21 cellular contexts compared by ENCODE assay signal in genomic region chr2:142750858-142751257, GRCh38.
DNase-seq lines count a peak whose midpoint lies in the region; ATAC-seq, FAIRE-seq and TF ChIP-seq lines count a peak whose summit lies in the region.
"Had no signal": no experiment of that assay in that cellular context is flagged by ENCODE, and none has a peak within 500 bp of the region (broad histone marks: within the 10 kb centered on the region; RNA-seq: fewer than 3 reads in every experiment).

No MANE protein-coding gene starts in this region.

- CTCF ChIA-PET in HepG2 (lab: Yijun Ruan, JAX; ENCODE audit: low intra/inter-chr PET ratio, low total read pairs), result no interaction called here

- no peak overlapping the region for H3K4me2 ChIP-seq in HepG2 (ENCODE audit: low read depth, low read length)
- H3K4me2 ChIP-seq: BLaER1 treated with 17β-estradiol and CSF1 and Interleukin-3, amounts not matched to agents 10 nM and 100 nM had no signal

- H3K9me3 ChIP-seq in HepG2 (ENCODE audit: low read length), result no peaks in the 10 kb centered on the region

- no peak overlapping the region for H2AFZ ChIP-seq in HepG2 (ENCODE audit: low read length)

- H3K27me3 ChIP-seq in HepG2 (ENCODE audit: control insufficient read depth in 1 of 2, insufficient read depth in 2 of 2, low read length in 2 of 2), result no peaks in the 10 kb centered on the region
- H3K27me3 ChIP-seq: BLaER1 treated with 17β-estradiol and CSF1 and Interleukin-3, amounts not matched to agents 10 nM and 100 nM had no signal

- DNase-seq in DMS53 (lab: John Stamatoyannopoulos, UW), result peak; percentile 0
- no peak for DNase-seq in DMS53 treated with DMSO at 0.1 percent for 48 hours (lab: John Stamatoyannopoulos, UW; ENCODE audit: unreplicated experiment)
- peak; percentile 42 for DNase-seq in epithelial cell of proximal tubule (ENCODE audit: low read depth)
- peak; percentile 11 for DNase-seq in HepG2 (ENCODE audit: low spot score)
- DNase-seq in renal cortical epithelial cell (ENCODE audit: low read depth), result peak; percentile 81
- no peak for DNase-seq in cortex of kidney (lab: John Stamatoyannopoulos, UW)
- DNase-seq in stimulated activated naive CD4-positive, alpha-beta T cell (lab: John Stamatoyannopoulos, UW), result no peak
- DNase-seq in SIG-M5 treated with dmso at 0.1 percent for 504 hours (lab: John Stamatoyannopoulos, UW; ENCODE audit: unreplicated experiment), result no peak
- DNase-seq: CD8-positive, alpha-beta T cell; DMS 273 treated with DMSO at 0.1 percent for 48 hours; DMS79; GDM1; GOT3; H7; HFFc6 had no signal

- H3K36me3 ChIP-seq in HepG2 (replicated peaks in 1 of 2; ENCODE audit: control insufficient read depth in 1 of 2, insufficient read depth in 2 of 2, low read length in 2 of 2), result no peaks in the 10 kb centered on the region
- H3K36me3 ChIP-seq: BLaER1 treated with 17β-estradiol and CSF1 and Interleukin-3, amounts not matched to agents 10 nM and 100 nM had no signal

- no peak overlapping the region for H3K9ac ChIP-seq in HepG2 (ENCODE audit: insufficient read depth, low read depth, low read length)
- H3K9ac ChIP-seq: BLaER1 treated with 17β-estradiol and CSF1 and Interleukin-3, amounts not matched to agents 10 nM and 100 nM had no signal

- BruUV-seq in HepG2 (replicated peaks; lab: Mats Ljungman, UMichigan), result no TSS peak

- no peak for TF ChIP-seq RAD21 in HepG2 (CRISPR knock-in tag; IDR thresholded peaks at IDR 0.05)

- no peak overlapping the region for H3K27ac ChIP-seq in HepG2 (ENCODE audit: extremely low read length, insufficient read depth, low read length)
- H3K27ac ChIP-seq: 22Rv1; BLaER1 treated with 17β-estradiol and CSF1 and Interleukin-3, amounts not matched to agents 10 nM and 100 nM had no signal

- no peaks in the 10 kb centered on the region for H3K79me2 ChIP-seq in HepG2 (ENCODE audit: insufficient read depth, low read length)

- peak in 1 of 2 experiments; percentile 20; a peak in 1 of 4 replicates for TF ChIP-seq EP300 in HepG2 (IDR thresholded peaks at IDR 0.05; ENCODE audit: low read depth in 2 of 2, low read length in 2 of 2)
- no peak for TF ChIP-seq EP300 in HepG2 (CRISPR knock-in tag; IDR thresholded peaks at IDR 0.05; ENCODE audit: borderline replicate concordance)

- no peak for ATAC-seq in HepG2
- ATAC-seq: CD8-positive, alpha-beta T cell; HCT116 had no signal

- TF ChIP-seq POLR2A in HepG2 (IDR thresholded peaks at IDR 0.05; ENCODE audit: insufficient read depth in 1 of 2, low read depth in 2 of 2, low read length in 2 of 2), result no peak

- H3K4me1 ChIP-seq in HepG2 (ENCODE audit: insufficient read depth, low read length), result peaks cover 10% of the 10 kb centered on the region
- H3K4me1 ChIP-seq: BLaER1 treated with 17β-estradiol and CSF1 and Interleukin-3, amounts not matched to agents 10 nM and 100 nM had no signal

- no peak for TF ChIP-seq CTCF in epithelial cell of proximal tubule (conservative IDR thresholded peaks at IDR 0.05; ENCODE audit: low read depth, low read length)
- TF ChIP-seq CTCF in HepG2 (CRISPR knock-in tag; IDR thresholded peaks at IDR 0.05), result no peak

- WGBS in HepG2 (ENCODE audit: low lambda C conversion rate), result under 1% methylated on average over 2 of the region's 2 CpGs

- POLR2A ChIA-PET in HepG2 (lab: Yijun Ruan, JAX), result no interaction called here

- H3K4me3 ChIP-seq in epithelial cell of proximal tubule (ENCODE audit: low read depth, low read length) (no peak overlapping the region), HepG2 (replicated peaks in 1 of 3; ENCODE audit: insufficient read depth in 1 of 3, low read depth in 2 of 3, low read length in 3 of 3) (no peak overlapping the region)
- H3K4me3 ChIP-seq: BLaER1 treated with 17β-estradiol and CSF1 and Interleukin-3, amounts not matched to agents 10 nM and 100 nM had no signal

- in situ Hi-C loops in HepG2 (cut with HindIII; ENCODE audit: extremely low pct_ligation_motif_present, low pct_unique_long_range_greater_than_20kb), result no loop called here

- no peak for FAIRE-seq in HepG2 (lab: Jason Lieb, UNC)
- FAIRE-seq: GM12892, GM18507, HTR-8/SVneo had no signal

- intact Hi-C loops in HepG2 (cut with micrococcal nuclease; ENCODE audit: unreplicated experiment), result no loop called here

- no peaks in the 10 kb centered on the region for H4K20me1 ChIP-seq in HepG2 (ENCODE audit: insufficient read depth, low read length)
- H4K20me1 ChIP-seq: BLaER1 treated with 17β-estradiol and CSF1 and Interleukin-3, amounts not matched to agents 10 nM and 100 nM had no signal

TF ChIP-seq in HepG2, 621 proteins besides CTCF, POLR2A, EP300 and RAD21 (continues in another document):
- TF ChIP-seq BRD4 (CRISPR knock-in tag; IDR thresholded peaks at IDR 0.05), result no peak
- TF ChIP-seq ZNF792 (CRISPR knock-in tag; IDR thresholded peaks at IDR 0.05), result no peak
- no peak for TF ChIP-seq SALL1 (CRISPR knock-in tag; IDR thresholded peaks at IDR 0.05)
- no peak for TF ChIP-seq TP53 (CRISPR knock-in tag; conservative IDR thresholded peaks at IDR 0.05)
- no peak for TF ChIP-seq JDP2 (CRISPR knock-in tag; IDR thresholded peaks at IDR 0.05; ENCODE audit: borderline replicate concordance)
- TF ChIP-seq PHF8 (CRISPR knock-in tag; IDR thresholded peaks at IDR 0.05), result no peak
- TF ChIP-seq ZNF879 (CRISPR knock-in tag; IDR thresholded peaks at IDR 0.05), result no peak
- peak; percentile 61; the same call in 1 of the 2 replicates for TF ChIP-seq HMG20A (CRISPR knock-in tag; IDR thresholded peaks at IDR 0.05; ENCODE audit: borderline replicate concordance)
- TF ChIP-seq ZNF362 (CRISPR knock-in tag; IDR thresholded peaks at IDR 0.05; ENCODE audit: borderline replicate concordance), result peak; percentile 54; the same call in 1 of the 2 replicates
- TF ChIP-seq, protein P1, sequence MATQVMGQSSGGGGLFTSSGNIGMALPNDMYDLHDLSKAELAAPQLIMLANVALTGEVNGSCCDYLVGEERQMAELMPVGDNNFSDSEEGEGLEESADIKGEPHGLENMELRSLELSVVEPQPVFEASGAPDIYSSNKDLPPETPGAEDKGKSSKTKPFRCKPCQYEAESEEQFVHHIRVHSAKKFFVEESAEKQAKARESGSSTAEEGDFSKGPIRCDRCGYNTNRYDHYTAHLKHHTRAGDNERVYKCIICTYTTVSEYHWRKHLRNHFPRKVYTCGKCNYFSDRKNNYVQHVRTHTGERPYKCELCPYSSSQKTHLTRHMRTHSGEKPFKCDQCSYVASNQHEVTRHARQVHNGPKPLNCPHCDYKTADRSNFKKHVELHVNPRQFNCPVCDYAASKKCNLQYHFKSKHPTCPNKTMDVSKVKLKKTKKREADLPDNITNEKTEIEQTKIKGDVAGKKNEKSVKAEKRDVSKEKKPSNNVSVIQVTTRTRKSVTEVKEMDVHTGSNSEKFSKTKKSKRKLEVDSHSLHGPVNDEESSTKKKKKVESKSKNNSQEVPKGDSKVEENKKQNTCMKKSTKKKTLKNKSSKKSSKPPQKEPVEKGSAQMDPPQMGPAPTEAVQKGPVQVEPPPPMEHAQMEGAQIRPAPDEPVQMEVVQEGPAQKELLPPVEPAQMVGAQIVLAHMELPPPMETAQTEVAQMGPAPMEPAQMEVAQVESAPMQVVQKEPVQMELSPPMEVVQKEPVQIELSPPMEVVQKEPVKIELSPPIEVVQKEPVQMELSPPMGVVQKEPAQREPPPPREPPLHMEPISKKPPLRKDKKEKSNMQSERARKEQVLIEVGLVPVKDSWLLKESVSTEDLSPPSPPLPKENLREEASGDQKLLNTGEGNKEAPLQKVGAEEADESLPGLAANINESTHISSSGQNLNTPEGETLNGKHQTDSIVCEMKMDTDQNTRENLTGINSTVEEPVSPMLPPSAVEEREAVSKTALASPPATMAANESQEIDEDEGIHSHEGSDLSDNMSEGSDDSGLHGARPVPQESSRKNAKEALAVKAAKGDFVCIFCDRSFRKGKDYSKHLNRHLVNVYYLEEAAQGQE (IDR thresholded peaks at IDR 0.05; ENCODE audit: borderline replicate concordance in 1 of 2, low read depth in 1 of 2, low read length in 2 of 2), result no peak
- TF ChIP-seq, protein P2, sequence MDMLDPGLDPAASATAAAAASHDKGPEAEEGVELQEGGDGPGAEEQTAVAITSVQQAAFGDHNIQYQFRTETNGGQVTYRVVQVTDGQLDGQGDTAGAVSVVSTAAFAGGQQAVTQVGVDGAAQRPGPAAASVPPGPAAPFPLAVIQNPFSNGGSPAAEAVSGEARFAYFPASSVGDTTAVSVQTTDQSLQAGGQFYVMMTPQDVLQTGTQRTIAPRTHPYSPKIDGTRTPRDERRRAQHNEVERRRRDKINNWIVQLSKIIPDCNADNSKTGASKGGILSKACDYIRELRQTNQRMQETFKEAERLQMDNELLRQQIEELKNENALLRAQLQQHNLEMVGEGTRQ (IDR thresholded peaks at IDR 0.05; ENCODE audit: low read depth, low read length), result no peak
- TF ChIP-seq, protein P2 (CRISPR knock-in tag; IDR thresholded peaks at IDR 0.05; ENCODE audit: borderline replicate concordance), result no peak
- TF ChIP-seq GFI1 (CRISPR knock-in tag; IDR thresholded peaks at IDR 0.05; ENCODE audit: borderline replicate concordance), result no peak

Comparison
In these comparisons a context has a peak if more than half of its experiments do, and no peak if none do; other contexts are left out.
1. DNase-seq: peak in DMS53 (single experiment), epithelial cell of proximal tubule (single experiment), HepG2 (single experiment) and renal cortical epithelial cell (single experiment); none in DMS53 treated with DMSO at 0.1 percent for 48 hours (single experiment), cortex of kidney (single experiment), stimulated activated naive CD4-positive, alpha-beta T cell (0 of 6) and SIG-M5 treated with dmso at 0.1 percent for 504 hours (single experiment).